ENCODE assay signal across 8 cellular contexts in genomic region chr17:7436556-7437368, GRCh38. TPM values are rescaled to one million over a fixed set of nuclear protein-coding genes. Genes with fewer than 3 reads are reported as not detected.
A peak's percentile ranks its signal among the peaks of the same experiment; 100 is the strongest.
DNase-seq lines count a peak whose midpoint lies in the region; ATAC-seq and TF ChIP-seq lines count a peak whose summit lies in the region.

No MANE protein-coding gene starts in this region.

- H2AFZ ChIP-seq in GM23338, result peak overlapping the region; percentile 72

- H4K20me1 ChIP-seq in GM23338 (replicated peaks; ENCODE audit: insufficient read depth), result no peaks in the 10 kb centered on the region; the same call in 1 of the 2 replicates

- H3K4me3 ChIP-seq in GM23338 (peak overlapping the region; percentile 98), dorsolateral prefrontal cortex (peak overlapping the region in 58 of 59 donors; percentile 13 to 74 (median 50)), liver (ENCODE audit: low read depth in 1 of 3, low read length in 3 of 3) (peak overlapping the region in 2 of 3 donors; percentile 52 to 83)

- TF ChIP-seq CTCF in GM23338 (conservative IDR thresholded peaks at IDR 0.05; ENCODE audit: low read depth in 2 of 2), result peak; percentile 50 to 84
- peak; percentile 39 to 97 (median 82) for TF ChIP-seq CTCF in dorsolateral prefrontal cortex (IDR thresholded peaks at IDR 0.05 in 54 of 56, conservative IDR thresholded peaks at IDR 0.05 in 2 of 56; ENCODE audit: low read depth in 1 of 56, partially characterized antibody in 56 of 56)
- TF ChIP-seq CTCF in liver (IDR thresholded peaks at IDR 0.05; ENCODE audit: low read depth, low read length, missing input control), result peak; percentile 79

- H3K4me1 Mint-ChIP-seq in GM23338, result peaks cover 24% of the 10 kb centered on the region

- peak overlapping the region; percentile 90 for H3K27ac Mint-ChIP-seq in GM23338

- 7% methylated on average over 92 of the region's 92 CpGs for WGBS in liver

- H3F3A ChIP-seq in GM23338 (replicated peaks; ENCODE audit: low read depth), result peaks cover 37% of the 10 kb centered on the region

- no peak overlapping the region for H3K9ac ChIP-seq in liver (ENCODE audit: low read depth in 1 of 2, low read length in 2 of 2)

- no peaks in the 10 kb centered on the region for H3K36me3 Mint-ChIP-seq in GM23338 (ENCODE audit: low read depth)

- H3K4me1 ChIP-seq in GM23338 (ENCODE audit: insufficient read depth) (peaks cover 15% of the 10 kb centered on the region), liver (ENCODE audit: control insufficient read depth in 4 of 4, insufficient read depth in 4 of 4, low read length in 3 of 4) (peaks cover 20 to 48% (median 39%) of the 10 kb centered on the region in 4 donors)

- peak overlapping the region; percentile 76 for H3K4me2 ChIP-seq in GM23338

- H3K36me3 ChIP-seq in GM23338 (ENCODE audit: insufficient read depth) (no peaks in the 10 kb centered on the region), liver (ENCODE audit: control insufficient read depth in 4 of 4, insufficient read depth in 3 of 4, low read depth in 1 of 4, low read length in 3 of 4) (no peaks in the 10 kb centered on the region)

- ATAC-seq in GM23338 (peak; percentile 53), GM19035 (IDR thresholded peaks at IDR 0.05; ENCODE audit: unreplicated experiment) (no peak)

- intact Hi-C loops in dorsolateral prefrontal cortex (cut with DNase I), result loop anchor here (2.0 to 5.0 kb wide), 5 partner anchors 41 to 126 kb away; partner anchors contain the start of genes SENP3 (in 2 of the 2) and ZBTB4 (in 2 of the 2)

- H3K9me2 ChIP-seq in GM23338 (ENCODE audit: insufficient read depth), result 0 out of 2 replicates have a peak, but pooled peaks cover 5% of the 10 kb centered on the region

- H3K9me3 ChIP-seq in liver (ENCODE audit: control insufficient read depth in 4 of 4, low read length in 3 of 4), result no peaks in the 10 kb centered on the region

- H3K27ac ChIP-seq in GM23338 (ENCODE audit: low read depth) (peak overlapping the region; percentile 27; the same call in 1 of the 2 replicates), dorsolateral prefrontal cortex (peak overlapping the region in 38 of 59 donors; percentile 20 to 79 (median 52)), liver (ENCODE audit: low read depth in 1 of 2, low read length in 2 of 2) (peak overlapping the region; percentile 52 to 69)

- no peaks in the 10 kb centered on the region for H3K79me2 ChIP-seq in GM23338 (replicated peaks; ENCODE audit: insufficient read depth)

- DNase-seq in Ammon's horn (ENCODE audit: low spot score), result peak; percentile 81
- DNase-seq in GM23338 (ENCODE audit: low spot score), result peak; percentile 92
- DNase-seq in NCI-H526 treated with DMSO at 0.1 percent for 48 hours (lab: John Stamatoyannopoulos, UW), result peak; percentile 50
- peak; percentile 69 to 74 for DNase-seq in activated CD4-positive, alpha-beta T cell treated with anti-CD3 and anti-CD28 coated beads, Interleukin-2, amount 50 U/mL, for 4 hours
- DNase-seq in dorsolateral prefrontal cortex, result peak; percentile 54 to 86 (median 67)
- DNase-seq in stimulated activated CD4-positive, alpha-beta T cell treated with anti-CD3 and anti-CD28 coated beads, Interleukin-2, amount 100 ng/mL, for 48 hours, result peak; percentile 69 to 80

- peak overlapping the region; percentile 84 for H3K4me3 Mint-ChIP-seq in GM23338

- no peaks in the 10 kb centered on the region for H3K9me3 Mint-ChIP-seq in GM23338

- peaks cover 45% of the 10 kb centered on the region for H3K27me3 Mint-ChIP-seq in GM23338 (ENCODE audit: insufficient read depth, low read depth, poor library complexity)

- TF ChIP-seq RAD21 in liver (IDR thresholded peaks at IDR 0.05), result peak; percentile 70 to 73

- H3K27me3 ChIP-seq in GM23338 (ENCODE audit: insufficient read depth) (peaks cover 25% of the 10 kb centered on the region), dorsolateral prefrontal cortex (peaks cover 0 to 71% (median 42%) of the 10 kb centered on the region in 45 donors), liver (ENCODE audit: control insufficient read depth in 4 of 4, insufficient read depth in 4 of 4, low read length in 3 of 4) (peaks cover 0 to 3% (median 0%) of the 10 kb centered on the region in 4 donors)

TF ChIP-seq in GM23338, 12 proteins besides CTCF, POLR2A, EP300 and RAD21 (continues in another document):
- TF ChIP-seq NANOG (IDR thresholded peaks at IDR 0.05; ENCODE audit: borderline replicate concordance) (no peak), POLR2AphosphoS5 (IDR thresholded peaks at IDR 0.05; ENCODE audit: low read depth) (0 out of 2 replicates have a peak, but pooled peaks have one; percentile 25), ZNF331 (CRISPR knock-in tag; IDR thresholded peaks at IDR 0.05; ENCODE audit: low read depth) (no peak)

TF ChIP-seq in liver, 16 proteins besides CTCF, POLR2A, EP300 and RAD21:
- TF ChIP-seq ZBTB33 (IDR thresholded peaks at IDR 0.05), result no peak
- TF ChIP-seq REST (IDR thresholded peaks at IDR 0.05), result peak; percentile 29
- TF ChIP-seq HNF4A (conservative IDR thresholded peaks at IDR 0.05), result no peak
- no peak for TF ChIP-seq FOXA2 (IDR thresholded peaks at IDR 0.05)
- peak; percentile 18 for TF ChIP-seq YY1 (IDR thresholded peaks at IDR 0.05)
- peak; percentile 51 for TF ChIP-seq TAF1 (conservative IDR thresholded peaks at IDR 0.05)
- peak; percentile 31 for TF ChIP-seq SP1 (IDR thresholded peaks at IDR 0.05)
- no peak for TF ChIP-seq MAX (IDR thresholded peaks at IDR 0.05)

RNA-seq across cellular contexts. Expression of gene TMEM102, which starts 1.5 kb away (rescaled TPM):
- total RNA-seq in GM23338 (2014; rRNA removed; shearing (Covaris generic)), result 15.1 and 23.2 TPM in 2 replicates
- polyA plus RNA-seq in GM23338 (2016; fragmentation: Nextera tagmentation; extraction: Ambion mirVana) (6.1 and 6.4 TPM in 2 replicates), liver (1 to 10 TPM; 1.6 to 3.3 TPM)
- total RNA-seq in dorsolateral prefrontal cortex (1 to 10 TPM in 52 of 120 experiments, under 1 TPM in 61, not detected in 7; 0.24 to 3.3 (median 0.97) TPM), liver (1 to 10 TPM; 1.6 to 2.9 TPM)

RNA-seq across cellular contexts. Expression of gene FGF11, which starts 2.5 kb away (rescaled TPM):
- total RNA-seq in GM23338 (2014; rRNA removed; shearing (Covaris generic)), result 16.6 TPM in 2 replicates
- polyA plus RNA-seq in GM23338 (2016; fragmentation: Nextera tagmentation; extraction: Ambion mirVana), result 11.1 and 13.3 TPM in 2 replicates
- 10 to 100 TPM in 25 of 120 experiments, 1 to 10 TPM in 95; 2.5 to 23.6 (median 7.0) TPM for total RNA-seq in dorsolateral prefrontal cortex
- under 1 TPM; 0.19 to 0.25 TPM for total RNA-seq in liver
- polyA plus RNA-seq in liver, result under 1 TPM; 0.17 to 0.21 TPM

RNA-seq across cellular contexts. Expression of gene CHRNB1, which starts 8.1 kb away (rescaled TPM):
- 11.2 and 12.0 TPM in 2 replicates for total RNA-seq in GM23338 (2014; rRNA removed; shearing (Covaris generic))
- polyA plus RNA-seq in GM23338 (2016; fragmentation: Nextera tagmentation; extraction: Ambion mirVana) (10.0 and 11.1 TPM in 2 replicates), liver (10 to 100 TPM in 1 of 2 donors, 1 to 10 TPM in 1; 7.0 to 11.5 TPM)
- total RNA-seq in dorsolateral prefrontal cortex (10 to 100 TPM in 95 of 120 experiments, 1 to 10 TPM in 25; 6.3 to 21.6 (median 12.1) TPM), liver (1 to 10 TPM; 4.2 to 7.4 TPM)

RNA-seq across cellular contexts. Expression of gene SPEM3, which starts 8.1 kb away (rescaled TPM):
- total RNA-seq in GM23338 (2014; rRNA removed; shearing (Covaris generic)), result not detected in 2 replicates
- polyA plus RNA-seq in GM23338 (2016; fragmentation: Nextera tagmentation; extraction: Ambion mirVana) (not detected in 2 replicates), liver (not detected)
- total RNA-seq in dorsolateral prefrontal cortex (under 1 TPM in 1 of 120 experiments, not detected in 119; 0.14 TPM), liver (not detected)

RNA-seq across cellular contexts. Expression of gene SPEM2, which starts 11.3 kb away (rescaled TPM):
- not detected in 2 replicates for total RNA-seq in GM23338 (2014; rRNA removed; shearing (Covaris generic))
- polyA plus RNA-seq in GM23338 (2016; fragmentation: Nextera tagmentation; extraction: Ambion mirVana), result not detected in 2 replicates
- total RNA-seq in dorsolateral prefrontal cortex, result under 1 TPM in 2 of 120 experiments, not detected in 118; 0.41 to 0.48 TPM
- total RNA-seq in liver, result not detected
- polyA plus RNA-seq in liver, result not detected
